In the genomic region with DNA sequence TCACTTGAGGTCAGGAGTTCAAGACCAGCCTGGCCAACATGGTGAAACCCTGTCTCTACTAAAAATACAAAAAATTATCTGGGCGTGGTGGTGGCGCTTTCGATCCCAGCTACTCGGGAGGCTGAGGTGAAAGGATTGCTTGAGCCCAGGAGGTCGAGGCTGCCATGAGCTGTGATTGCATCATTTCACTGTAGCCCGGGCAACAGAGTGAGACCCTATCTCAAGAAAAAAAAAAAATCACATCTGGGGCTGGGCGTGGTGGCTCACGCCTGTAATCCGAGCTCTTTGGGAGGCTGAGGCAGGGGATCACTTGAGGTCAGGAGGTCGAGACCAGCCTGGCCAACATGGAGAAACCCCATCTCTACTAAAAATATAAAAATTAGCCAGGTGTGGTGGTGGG, we compare ENCODE assay signal across 7 cellular contexts.
DNase-seq lines count a peak whose midpoint lies in the region; ATAC-seq and TF ChIP-seq lines count a peak whose summit lies in the region.
"Not testable (repeated sequence)": the region's sequence is repeated elsewhere in the genome, so short reads cannot be mapped to it uniquely, and the experiment has no call there.

No MANE protein-coding gene starts in this region.

- H3K27ac ChIP-seq in BLaER1 treated with 17β-estradiol and CSF1 and Interleukin-3, amounts not matched to agents 10 nM and 100 nM; IMR-90 (ENCODE audit: insufficient read depth, low read length); neural progenitor cell; vagina: not testable (repeated sequence)
- H3K27ac ChIP-seq in RWPE2 (ENCODE audit: poor library complexity, severe bottlenecking) = peak overlapping the region; percentile 97
- peak overlapping the region; percentile 88 for H3K27ac ChIP-seq in hepatocyte

- not testable (repeated sequence) for H3K4me3 ChIP-seq in BLaER1 treated with 17β-estradiol and CSF1 and Interleukin-3, amounts not matched to agents 10 nM and 100 nM; IMR-90 (ENCODE audit: insufficient read depth, low read depth, low read length); RWPE2 (ENCODE audit: severe bottlenecking); hepatocyte; neural progenitor cell; vagina

- H3K4me1 Mint-ChIP-seq in MCF 10A (ENCODE audit: insufficient read depth, unreplicated experiment) (peaks cover 35% of the 10 kb centered on the region), neural progenitor cell (peaks cover 25% of the 10 kb centered on the region)

- intact Hi-C loops in IMR-90 (cut with micrococcal nuclease) = loop anchor here (2.0 kb wide), 1 partner anchor 185 kb away; no protein-coding TSS in a partner anchor
- intact Hi-C loops in MCF 10A (cut with micrococcal nuclease); vagina (cut with DNase I): not testable (repeated sequence)

- not testable (repeated sequence) for H2BK5ac ChIP-seq in IMR-90 (ENCODE audit: low read depth, low read length, poor library complexity, severe bottlenecking)

- peaks cover 20% of the 10 kb centered on the region for H3F3A ChIP-seq in neural progenitor cell (ENCODE audit: low read depth)

- not testable (repeated sequence) for H3K36me3 ChIP-seq in BLaER1 treated with 17β-estradiol and CSF1 and Interleukin-3, amounts not matched to agents 10 nM and 100 nM; IMR-90 (ENCODE audit: control insufficient read depth, insufficient read depth, low read length); RWPE2 (ENCODE audit: low read depth); hepatocyte (replicated peaks; ENCODE audit: insufficient read depth, low read depth); neural progenitor cell; vagina

- not testable (repeated sequence) for ATAC-seq in IMR-90 (ENCODE audit: low read depth); RWPE2 (ENCODE audit: low read depth)

- H3K14ac ChIP-seq in IMR-90 (replicated peaks; ENCODE audit: low read depth, low read length) = not testable (repeated sequence)

- POLR2A ChIA-PET in IMR-90 (lab: Charles Lee; ENCODE audit: unreplicated experiment) = not testable (repeated sequence)
- POLR2A ChIA-PET in MCF 10A (lab: Yijun Ruan, JAX) = interaction anchor here (1.1 to 2.8 kb wide), 4 partner anchors 9 to 259 kb away, joined by 3 to 19 read pairs (median 3); a partner anchor contains a TSS

- H3K9me3 ChIP-seq in BLaER1 treated with 17β-estradiol and CSF1 and Interleukin-3, amounts not matched to agents 10 nM and 100 nM (replicated peaks in 1 of 11); IMR-90 (ENCODE audit: control insufficient read depth, insufficient read depth, low read length); RWPE2 (ENCODE audit: severe bottlenecking); hepatocyte (ENCODE audit: low read depth); neural progenitor cell (ENCODE audit: low read depth); vagina: not testable (repeated sequence)

- not testable (repeated sequence) for H4K20me1 ChIP-seq in BLaER1 treated with 17β-estradiol and CSF1 and Interleukin-3, amounts not matched to agents 10 nM and 100 nM; IMR-90 (ENCODE audit: insufficient read depth, low read length); hepatocyte (ENCODE audit: insufficient read depth, poor library complexity, severe bottlenecking); neural progenitor cell (ENCODE audit: low read depth)

- H4K91ac ChIP-seq in IMR-90 (ENCODE audit: insufficient read depth, low read depth, low read length) = not testable (repeated sequence)

- not testable (repeated sequence) for H3K4me3 Mint-ChIP-seq in MCF 10A (ENCODE audit: unreplicated experiment)
- H3K4me3 Mint-ChIP-seq in neural progenitor cell = peak overlapping the region; percentile 22

- in situ Hi-C loops in IMR-90 (cut with MboI; ENCODE audit: low sequenced_read_pairs) = loop anchor here (25.0 kb wide), 1 partner anchor 536 kb away; no protein-coding TSS in a partner anchor

- not testable (repeated sequence) for H3K36me3 Mint-ChIP-seq in MCF 10A (ENCODE audit: insufficient read depth, unreplicated experiment); neural progenitor cell

- H3K79me1 ChIP-seq in IMR-90 (ENCODE audit: low read depth in 1 of 2, low read length in 2 of 2) = not testable (repeated sequence)

- H3K9me1 ChIP-seq in IMR-90 (ENCODE audit: insufficient read depth, low read length) = not testable (repeated sequence)

- not testable (repeated sequence) for DNase-seq in IMR-90; RWPE2 (ENCODE audit: low spot score); MCF 10A (ENCODE audit: unreplicated experiment); hepatocyte (ENCODE audit: low spot score); neural progenitor cell (ENCODE audit: low spot score)
- DNase-seq in vagina (ENCODE audit: extremely low spot score in 2 of 2) = peak; percentile 34 to 43

- H2BK15ac ChIP-seq in IMR-90 (ENCODE audit: low read depth, low read length) = not testable (repeated sequence)

- H3K9ac ChIP-seq in BLaER1 treated with 17β-estradiol and CSF1 and Interleukin-3, amounts not matched to agents 10 nM and 100 nM; IMR-90 (ENCODE audit: low read depth, low read length); neural progenitor cell: not testable (repeated sequence)

- H3K4me1 ChIP-seq in BLaER1 treated with 17β-estradiol and CSF1 and Interleukin-3, amounts not matched to agents 10 nM and 100 nM = peaks cover 29 to 71% (median 39%) of the 10 kb centered on the region in 10 experiments
- H3K4me1 ChIP-seq in IMR-90 (ENCODE audit: control insufficient read depth, insufficient read depth, low read length) (peaks cover 17% of the 10 kb centered on the region), RWPE2 (ENCODE audit: insufficient read depth, poor library complexity, severe bottlenecking) (peaks cover 36% of the 10 kb centered on the region), hepatocyte (ENCODE audit: insufficient read depth) (peaks cover 27% of the 10 kb centered on the region), neural progenitor cell (peaks cover 20% of the 10 kb centered on the region), vagina (peaks cover 68% of the 10 kb centered on the region)

- not testable (repeated sequence) for H2AFZ ChIP-seq in IMR-90 (replicated peaks; ENCODE audit: low read length, poor library complexity); hepatocyte; neural progenitor cell (replicated peaks)

- not testable (repeated sequence) for BruUV-seq in IMR-90 (replicated peaks; lab: Mats Ljungman, UMichigan); MCF 10A (replicated peaks; lab: Mats Ljungman, UMichigan)

- H3K56ac ChIP-seq in IMR-90 (ENCODE audit: extremely low read depth, insufficient read depth, low read length) = not testable (repeated sequence)

- H3K4me2 ChIP-seq in BLaER1 treated with 17β-estradiol and CSF1 and Interleukin-3, amounts not matched to agents 10 nM and 100 nM = peak overlapping the region in 9 of 11 experiments; percentile 27 to 91 (median 52); a peak in 15 of 22 replicates
- not testable (repeated sequence) for H3K4me2 ChIP-seq in IMR-90 (ENCODE audit: low read depth, low read length); hepatocyte; neural progenitor cell

- not testable (repeated sequence) for TF ChIP-seq POLR2A in IMR-90 (IDR thresholded peaks at IDR 0.05; ENCODE audit: low read depth, low read length); vagina (IDR thresholded peaks at IDR 0.05)

- not testable (repeated sequence) for H2BK120ac ChIP-seq in IMR-90 (ENCODE audit: low read depth, low read length)

- not testable (repeated sequence) for H3K4ac ChIP-seq in IMR-90 (ENCODE audit: low read depth, low read length)

- no CpG with 5 or more reads among the region's 10 CpGs for WGBS in IMR-90 (ENCODE audit: extremely low coverage in 2 of 2, insufficient read length in 1 of 2), 2 experiments
- 91% methylated on average over 10 of the region's 10 CpGs for WGBS in hepatocyte (ENCODE audit: low lambda C conversion rate, missing lambda C conversion rate)

- not testable (repeated sequence) for H3K79me2 ChIP-seq in hepatocyte; neural progenitor cell (ENCODE audit: low read depth)

- not testable (repeated sequence) for H3K27me3 ChIP-seq in BLaER1 treated with 17β-estradiol and CSF1 and Interleukin-3, amounts not matched to agents 10 nM and 100 nM; IMR-90 (ENCODE audit: control insufficient read depth, insufficient read depth, low read length); RWPE2 (ENCODE audit: insufficient read depth, poor library complexity, severe bottlenecking); hepatocyte; neural progenitor cell; vagina

- not testable (repeated sequence) for H4K5ac ChIP-seq in IMR-90 (ENCODE audit: low read depth, low read length)

- not testable (repeated sequence) for H2BK20ac ChIP-seq in IMR-90 (ENCODE audit: low read depth, low read length)

- not testable (repeated sequence) for H3K9me3 Mint-ChIP-seq in MCF 10A (ENCODE audit: unreplicated experiment); neural progenitor cell

- H3K9me2 ChIP-seq in hepatocyte (replicated peaks; ENCODE audit: insufficient read depth) = not testable (repeated sequence)

- peak overlapping the region; percentile 82 for H3K27ac Mint-ChIP-seq in MCF 10A (ENCODE audit: low read depth, unreplicated experiment)
- not testable (repeated sequence) for H3K27ac Mint-ChIP-seq in neural progenitor cell

- not testable (repeated sequence) for H2AK9ac ChIP-seq in IMR-90 (replicated peaks; ENCODE audit: low read depth, low read length, poor library complexity)

- H2AK5ac ChIP-seq in IMR-90 (ENCODE audit: low read depth, low read length) = peak overlapping the region; percentile 54

- not testable (repeated sequence) for H3K23ac ChIP-seq in IMR-90 (ENCODE audit: low read depth, low read length)

- CTCF ChIA-PET in IMR-90 (lab: Yijun Ruan, JAX) = not testable (repeated sequence)
- CTCF ChIA-PET in MCF 10A (lab: Yijun Ruan, JAX) = interaction anchor here (3.4 kb wide), 1 partner anchor 191 kb away, joined by 21 read pairs; no protein-coding TSS in a partner anchor

- not testable (repeated sequence) for H3K27me3 Mint-ChIP-seq in MCF 10A (ENCODE audit: insufficient read depth, unreplicated experiment)
- H3K27me3 Mint-ChIP-seq in neural progenitor cell (ENCODE audit: insufficient read depth, low read depth) = peaks cover 19% of the 10 kb centered on the region

- not testable (repeated sequence) for TF ChIP-seq RAD21 in IMR-90 (IDR thresholded peaks at IDR 0.05; ENCODE audit: low read length)

- not testable (repeated sequence) for H3K18ac ChIP-seq in IMR-90 (ENCODE audit: low read depth, low read length)

- dilution Hi-C loops in IMR-90 (cut with HindIII; ENCODE audit: low sequenced_read_pairs, unreplicated experiment) = not testable (repeated sequence)

- not testable (repeated sequence) for TF ChIP-seq CTCF in IMR-90 (conservative IDR thresholded peaks at IDR 0.05; ENCODE audit: low read depth, low read length); RWPE2 (IDR thresholded peaks at IDR 0.05; ENCODE audit: poor library complexity, severe bottlenecking); MCF 10A (IDR thresholded peaks at IDR 0.05; ENCODE audit: unreplicated experiment); hepatocyte (IDR thresholded peaks at IDR 0.05; ENCODE audit: poor library complexity); neural progenitor cell (IDR thresholded peaks at IDR 0.05); vagina (IDR thresholded peaks at IDR 0.05)

- not testable (repeated sequence) for H4K8ac ChIP-seq in IMR-90 (ENCODE audit: low read depth in 2 of 2, low read length in 2 of 2)
